ENCODE assay signal across 1 cellular context in the genomic region with DNA sequence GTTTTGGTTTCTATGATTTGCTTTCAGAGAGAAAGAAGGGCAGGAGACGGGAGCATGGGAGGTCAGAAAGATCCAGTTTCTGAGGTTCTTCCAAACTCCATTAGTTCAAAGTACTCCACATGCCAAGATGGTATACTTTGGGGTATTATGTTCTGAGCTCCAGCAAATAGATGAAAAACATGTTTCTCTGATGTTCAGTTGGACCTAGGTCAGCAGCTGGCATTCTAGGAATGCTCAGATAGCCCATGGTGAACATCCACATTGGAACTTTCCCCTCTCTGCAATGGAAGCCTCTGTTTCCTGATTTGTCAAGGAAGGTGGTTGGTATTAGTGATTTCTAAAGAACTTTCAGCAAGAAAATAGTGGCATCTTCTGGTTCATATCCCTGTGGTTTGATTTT.
TF ChIP-seq lines count a peak whose summit lies in the region.

No MANE protein-coding gene starts in this region.

TF ChIP-seq in IMR-90, 13 proteins besides CTCF, POLR2A, EP300 and RAD21 (continued from another document):
- TF ChIP-seq, protein P1, sequence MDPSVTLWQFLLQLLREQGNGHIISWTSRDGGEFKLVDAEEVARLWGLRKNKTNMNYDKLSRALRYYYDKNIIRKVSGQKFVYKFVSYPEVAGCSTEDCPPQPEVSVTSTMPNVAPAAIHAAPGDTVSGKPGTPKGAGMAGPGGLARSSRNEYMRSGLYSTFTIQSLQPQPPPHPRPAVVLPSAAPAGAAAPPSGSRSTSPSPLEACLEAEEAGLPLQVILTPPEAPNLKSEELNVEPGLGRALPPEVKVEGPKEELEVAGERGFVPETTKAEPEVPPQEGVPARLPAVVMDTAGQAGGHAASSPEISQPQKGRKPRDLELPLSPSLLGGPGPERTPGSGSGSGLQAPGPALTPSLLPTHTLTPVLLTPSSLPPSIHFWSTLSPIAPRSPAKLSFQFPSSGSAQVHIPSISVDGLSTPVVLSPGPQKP (IDR thresholded peaks at IDR 0.05; ENCODE audit: borderline replicate concordance, low read depth, low read length), result no peak
- TF ChIP-seq SMC3 (IDR thresholded peaks at IDR 0.05; ENCODE audit: low read depth, low read length), result no peak
